Comparison of ENCODE assay signal across 1 cellular context in genomic region chr4:176789955-176790354, GRCh38.
TF ChIP-seq lines count a peak whose summit lies in the region.

No MANE protein-coding gene starts in this region.

TF ChIP-seq in WTC11, 78 proteins besides CTCF, POLR2A, EP300 and RAD21 (continued from another document):
- TF ChIP-seq ZNF317 (CRISPR knock-in tag; IDR thresholded peaks at IDR 0.05; ENCODE audit: borderline replicate concordance, low read depth) (no peak), EMX1 (CRISPR knock-in tag; IDR thresholded peaks at IDR 0.05) (no peak), ATF2 (CRISPR knock-in tag; IDR thresholded peaks at IDR 0.05; ENCODE audit: borderline replicate concordance, low read depth) (no peak), ZNF232 (CRISPR knock-in tag; IDR thresholded peaks at IDR 0.05) (no peak), CREB1 (CRISPR knock-in tag; IDR thresholded peaks at IDR 0.05) (no peak), NR2C2 (CRISPR knock-in tag; IDR thresholded peaks at IDR 0.05) (no peak), ZSCAN18 (CRISPR knock-in tag; IDR thresholded peaks at IDR 0.05) (no peak)
TF ChIP-seq in WTC11: peak in this region for 0.
